In the genomic region with DNA sequence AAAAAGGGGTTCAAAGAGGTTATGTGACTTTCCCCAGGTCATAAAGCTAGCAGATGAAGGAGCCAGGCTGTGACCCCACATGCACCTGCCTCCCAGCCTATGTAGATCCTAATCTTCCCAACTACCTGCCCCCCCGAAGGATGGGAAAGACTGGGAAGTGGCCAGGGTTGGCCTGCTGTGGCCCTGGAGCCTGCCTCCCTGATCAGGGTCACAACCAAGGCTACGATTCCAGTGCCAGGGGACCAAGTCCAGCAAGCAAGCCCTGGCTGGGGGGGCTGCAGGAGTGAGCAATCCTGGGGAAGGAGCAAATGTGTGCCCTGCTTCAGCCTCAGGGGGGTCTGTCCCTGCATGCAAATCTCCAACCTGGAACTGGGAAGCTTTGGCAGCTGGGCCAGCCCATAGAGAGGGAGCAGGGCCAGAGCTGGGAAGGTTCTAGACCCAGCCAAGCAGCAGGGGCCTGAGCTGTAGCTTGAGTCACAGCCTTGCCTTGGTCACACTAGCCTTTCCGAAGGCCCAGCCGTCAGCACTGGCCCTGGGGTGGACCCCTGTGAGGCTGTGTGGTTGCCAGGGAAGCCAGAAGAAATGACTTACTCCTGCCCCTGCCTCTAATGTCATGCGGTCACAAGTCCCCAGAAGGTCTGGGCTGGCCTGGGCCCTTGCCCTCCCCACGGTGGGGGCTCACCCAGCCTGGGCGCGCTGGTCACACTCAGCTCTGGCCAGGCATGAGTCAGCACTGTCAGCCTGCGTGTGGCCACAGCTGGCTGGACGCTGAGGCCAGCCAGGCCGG, we compare ENCODE assay signal across 8 cellular contexts.
DNase-seq lines count a peak whose midpoint lies in the region; ATAC-seq and TF ChIP-seq lines count a peak whose summit lies in the region.

No MANE protein-coding gene starts in this region.

- no peaks in the 10 kb centered on the region for H3K27me3 ChIP-seq in IMR-90 (ENCODE audit: control insufficient read depth, insufficient read depth, low read length)
- no peaks in the 10 kb centered on the region for H3K27me3 ChIP-seq in layer of hippocampus (ENCODE audit: control insufficient read depth, insufficient read depth, low read length)

- TF ChIP-seq RAD21 in IMR-90 (IDR thresholded peaks at IDR 0.05; ENCODE audit: low read length): no peak; the same call in none of the 2 replicates

- 0% methylated on average over 5 of the region's 11 CpGs; no CpG with 5 or more reads in 1 of the 2 experiments for WGBS in IMR-90 (ENCODE audit: extremely low coverage in 2 of 2, insufficient read length in 1 of 2), 2 experiments

- H3K9me1 ChIP-seq in IMR-90 (ENCODE audit: insufficient read depth, low read length): peaks cover 28% of the 10 kb centered on the region

- no peaks in the 10 kb centered on the region for H3K9me3 ChIP-seq in IMR-90 (ENCODE audit: control insufficient read depth, insufficient read depth, low read length)

- no peak overlapping the region for H3K27ac Mint-ChIP-seq in central memory CD8-positive, alpha-beta T cell (ENCODE audit: low read depth)
- H3K27ac Mint-ChIP-seq in stimulated activated effector memory CD8-positive, alpha-beta T cell treated with anti-CD3 and anti-CD28 coated beads, Interleukin-12 subunit alpha, Interleukin-12 subunit beta, amount 100 ng/mL, for 72 hours: peak overlapping the region; percentile 99

- H2BK20ac ChIP-seq in IMR-90 (ENCODE audit: low read depth, low read length): peak overlapping the region; percentile 96

- H2BK5ac ChIP-seq in IMR-90 (ENCODE audit: low read depth, low read length, poor library complexity, severe bottlenecking): peak overlapping the region; percentile 98

- peak overlapping the region; percentile 83 for H3K56ac ChIP-seq in IMR-90 (ENCODE audit: extremely low read depth, insufficient read depth, low read length)

- H4K20me1 ChIP-seq in IMR-90 (ENCODE audit: insufficient read depth, low read length): no peaks in the 10 kb centered on the region; the same call in 1 of the 2 replicates

- H3K4me3 Mint-ChIP-seq in central memory CD8-positive, alpha-beta T cell: peak overlapping the region; percentile 91
- H3K4me3 Mint-ChIP-seq in stimulated activated effector memory CD8-positive, alpha-beta T cell treated with anti-CD3 and anti-CD28 coated beads, Interleukin-12 subunit alpha, Interleukin-12 subunit beta, amount 100 ng/mL, for 72 hours: peak overlapping the region; percentile 90

- in situ Hi-C loops in IMR-90 (cut with MboI; ENCODE audit: low sequenced_read_pairs): no loop called here

- H2AK9ac ChIP-seq in IMR-90 (replicated peaks; ENCODE audit: low read depth, low read length, poor library complexity): peak overlapping the region; percentile 98

- TF ChIP-seq POLR2A in IMR-90 (IDR thresholded peaks at IDR 0.05; ENCODE audit: low read depth, low read length): no peak; the same call in 1 of the 2 replicates

- no peak overlapping the region for H3K4me3 ChIP-seq in IMR-90 (ENCODE audit: insufficient read depth, low read depth, low read length)

- CTCF ChIA-PET in IMR-90 (lab: Yijun Ruan, JAX): no interaction called here

- H3K9ac ChIP-seq in IMR-90 (ENCODE audit: low read depth, low read length): peak overlapping the region; percentile 11

- H3K4ac ChIP-seq in IMR-90 (ENCODE audit: low read depth, low read length): peak overlapping the region; percentile 98

- peak overlapping the region; percentile 94 for H2AK5ac ChIP-seq in IMR-90 (ENCODE audit: low read depth, low read length)

- peak overlapping the region; percentile 84 for H2AFZ ChIP-seq in IMR-90 (replicated peaks; ENCODE audit: low read length, poor library complexity)

- H4K8ac ChIP-seq in IMR-90 (ENCODE audit: low read depth in 2 of 2, low read length in 2 of 2): peak overlapping the region; percentile 70 to 98

- peaks cover 31% of the 10 kb centered on the region for H3K4me1 ChIP-seq in IMR-90 (ENCODE audit: control insufficient read depth, insufficient read depth, low read length)

- peaks cover 5 to 19% of the 10 kb centered on the region in 2 experiments; a peak in 3 of 4 replicates for H3K79me1 ChIP-seq in IMR-90 (ENCODE audit: low read depth in 1 of 2, low read length in 2 of 2)

- no peaks in the 10 kb centered on the region for H3K27me3 Mint-ChIP-seq in central memory CD8-positive, alpha-beta T cell

- DNase-seq in AG20443 (ENCODE audit: low spot score) (peak; percentile 89), IMR-90 (peak; percentile 83), NCI-H2196 (lab: John Stamatoyannopoulos, UW; ENCODE audit: unreplicated experiment) (no peak), LoVo (ENCODE audit: low spot score) (no peak)
- DNase-seq in central memory CD8-positive, alpha-beta T cell (ENCODE audit: low spot score in 2 of 2): no peak
- DNase-seq in stimulated activated effector memory CD8-positive, alpha-beta T cell treated with anti-CD3 and anti-CD28 coated beads, Interleukin-12 subunit alpha, Interleukin-12 subunit beta, amount 100 ng/mL, for 72 hours (ENCODE audit: low spot score in 2 of 2): no peak

- peak overlapping the region; percentile 98 for H4K91ac ChIP-seq in IMR-90 (ENCODE audit: insufficient read depth, low read depth, low read length)

- peak overlapping the region; percentile 44 for H4K5ac ChIP-seq in IMR-90 (ENCODE audit: low read depth, low read length)

- peak overlapping the region; percentile 84 for H3K23ac ChIP-seq in IMR-90 (ENCODE audit: low read depth, low read length)

- POLR2A ChIA-PET in IMR-90 (lab: Charles Lee; ENCODE audit: unreplicated experiment): interaction anchor here (1.4 kb wide), 1 partner anchor 14 kb away, joined by 3 read pairs; no protein-coding TSS in a partner anchor

- no peaks in the 10 kb centered on the region for H3K9me3 Mint-ChIP-seq in central memory CD8-positive, alpha-beta T cell
- no peaks in the 10 kb centered on the region for H3K9me3 Mint-ChIP-seq in stimulated activated effector memory CD8-positive, alpha-beta T cell treated with anti-CD3 and anti-CD28 coated beads, Interleukin-12 subunit alpha, Interleukin-12 subunit beta, amount 100 ng/mL, for 72 hours

- H3K18ac ChIP-seq in IMR-90 (ENCODE audit: low read depth, low read length): peak overlapping the region; percentile 91

- no peaks in the 10 kb centered on the region for H3K36me3 ChIP-seq in IMR-90 (ENCODE audit: control insufficient read depth, insufficient read depth, low read length)

- no peak for TF ChIP-seq CTCF in IMR-90 (conservative IDR thresholded peaks at IDR 0.05; ENCODE audit: low read depth, low read length)

- H3K27ac ChIP-seq in IMR-90 (ENCODE audit: insufficient read depth, low read length) (peak overlapping the region; percentile 98), layer of hippocampus (ENCODE audit: low read depth, low read length) (peak overlapping the region; percentile 98)

- peaks cover 6% of the 10 kb centered on the region for H3K36me3 Mint-ChIP-seq in central memory CD8-positive, alpha-beta T cell (ENCODE audit: insufficient read depth)
- peaks cover 16% of the 10 kb centered on the region for H3K36me3 Mint-ChIP-seq in stimulated activated effector memory CD8-positive, alpha-beta T cell treated with anti-CD3 and anti-CD28 coated beads, Interleukin-12 subunit alpha, Interleukin-12 subunit beta, amount 100 ng/mL, for 72 hours

- BruUV-seq in IMR-90 (replicated peaks; lab: Mats Ljungman, UMichigan): no TSS peak

- ATAC-seq in IMR-90 (ENCODE audit: low read depth) (peak; percentile 49), GM19351 (IDR thresholded peaks at IDR 0.05; ENCODE audit: unreplicated experiment) (no peak)
- ATAC-seq in central memory CD8-positive, alpha-beta T cell (replicated peaks; ENCODE audit: extremely low read depth, poor library complexity, severe bottlenecking): no peak
- no peak for ATAC-seq in stimulated activated effector memory CD8-positive, alpha-beta T cell treated with anti-CD3 and anti-CD28 coated beads, Interleukin-12 subunit alpha, Interleukin-12 subunit beta, amount 100 ng/mL, for 72 hours

- H3K4me2 ChIP-seq in IMR-90 (ENCODE audit: low read depth, low read length): no peak overlapping the region

- H2BK15ac ChIP-seq in IMR-90 (ENCODE audit: low read depth, low read length): peak overlapping the region; percentile 71; the same call in 2 of the 3 replicates

- peaks cover 9% of the 10 kb centered on the region for H3K4me1 Mint-ChIP-seq in central memory CD8-positive, alpha-beta T cell
- peaks cover 42% of the 10 kb centered on the region for H3K4me1 Mint-ChIP-seq in stimulated activated effector memory CD8-positive, alpha-beta T cell treated with anti-CD3 and anti-CD28 coated beads, Interleukin-12 subunit alpha, Interleukin-12 subunit beta, amount 100 ng/mL, for 72 hours

- intact Hi-C loops in IMR-90 (cut with micrococcal nuclease): loop anchor here (2.0 to 10.0 kb wide), 5 partner anchors 168 to 925 kb away; no protein-coding TSS in a partner anchor

- peak overlapping the region; percentile 98 for H2BK120ac ChIP-seq in IMR-90 (ENCODE audit: low read depth, low read length)

- peak overlapping the region; percentile 95 for H3K14ac ChIP-seq in IMR-90 (replicated peaks; ENCODE audit: low read depth, low read length)

- dilution Hi-C loops in IMR-90 (cut with HindIII; ENCODE audit: low sequenced_read_pairs, unreplicated experiment): no loop called here

TF ChIP-seq in IMR-90, 13 proteins besides CTCF, POLR2A, EP300 and RAD21 (continues in another document):
- TF ChIP-seq CHD1 (IDR thresholded peaks at IDR 0.05; ENCODE audit: low read depth, low read length): no peak
- peak; percentile 2; the same call in 1 of the 2 replicates for TF ChIP-seq BHLHE40 (IDR thresholded peaks at IDR 0.05; ENCODE audit: low read depth, low read length)
- no peak for TF ChIP-seq CEBPB (IDR thresholded peaks at IDR 0.05; ENCODE audit: low read depth, low read length)
- no peak for TF ChIP-seq RFX5 (IDR thresholded peaks at IDR 0.05; ENCODE audit: low read depth, low read length)
- TF ChIP-seq, protein P1, sequence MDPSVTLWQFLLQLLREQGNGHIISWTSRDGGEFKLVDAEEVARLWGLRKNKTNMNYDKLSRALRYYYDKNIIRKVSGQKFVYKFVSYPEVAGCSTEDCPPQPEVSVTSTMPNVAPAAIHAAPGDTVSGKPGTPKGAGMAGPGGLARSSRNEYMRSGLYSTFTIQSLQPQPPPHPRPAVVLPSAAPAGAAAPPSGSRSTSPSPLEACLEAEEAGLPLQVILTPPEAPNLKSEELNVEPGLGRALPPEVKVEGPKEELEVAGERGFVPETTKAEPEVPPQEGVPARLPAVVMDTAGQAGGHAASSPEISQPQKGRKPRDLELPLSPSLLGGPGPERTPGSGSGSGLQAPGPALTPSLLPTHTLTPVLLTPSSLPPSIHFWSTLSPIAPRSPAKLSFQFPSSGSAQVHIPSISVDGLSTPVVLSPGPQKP (IDR thresholded peaks at IDR 0.05; ENCODE audit: borderline replicate concordance, low read depth, low read length): no peak
- peak; percentile 25; the same call in 1 of the 2 replicates for TF ChIP-seq SMC3 (IDR thresholded peaks at IDR 0.05; ENCODE audit: low read depth, low read length)
- TF ChIP-seq MAZ (IDR thresholded peaks at IDR 0.05; ENCODE audit: borderline replicate concordance, low read depth, low read length): peak; percentile 89
- no peak for TF ChIP-seq MXI1 (IDR thresholded peaks at IDR 0.05; ENCODE audit: borderline replicate concordance, low read depth, low read length)

Comparison
In these comparisons a context has a peak if more than half of its experiments do, and no peak if none do; other contexts are left out.
1. DNase-seq: peak in AG20443 (single experiment) and IMR-90 (single experiment); none in central memory CD8-positive, alpha-beta T cell (0 of 2), stimulated activated effector memory CD8-positive, alpha-beta T cell treated with anti-CD3 and anti-CD28 coated beads, Interleukin-12 subunit alpha, Interleukin-12 subunit beta, amount 100 ng/mL, for 72 hours (0 of 2), NCI-H2196 (single experiment) and LoVo (single experiment).